ENCODE assay signal across 1 cellular context in the genomic region with DNA sequence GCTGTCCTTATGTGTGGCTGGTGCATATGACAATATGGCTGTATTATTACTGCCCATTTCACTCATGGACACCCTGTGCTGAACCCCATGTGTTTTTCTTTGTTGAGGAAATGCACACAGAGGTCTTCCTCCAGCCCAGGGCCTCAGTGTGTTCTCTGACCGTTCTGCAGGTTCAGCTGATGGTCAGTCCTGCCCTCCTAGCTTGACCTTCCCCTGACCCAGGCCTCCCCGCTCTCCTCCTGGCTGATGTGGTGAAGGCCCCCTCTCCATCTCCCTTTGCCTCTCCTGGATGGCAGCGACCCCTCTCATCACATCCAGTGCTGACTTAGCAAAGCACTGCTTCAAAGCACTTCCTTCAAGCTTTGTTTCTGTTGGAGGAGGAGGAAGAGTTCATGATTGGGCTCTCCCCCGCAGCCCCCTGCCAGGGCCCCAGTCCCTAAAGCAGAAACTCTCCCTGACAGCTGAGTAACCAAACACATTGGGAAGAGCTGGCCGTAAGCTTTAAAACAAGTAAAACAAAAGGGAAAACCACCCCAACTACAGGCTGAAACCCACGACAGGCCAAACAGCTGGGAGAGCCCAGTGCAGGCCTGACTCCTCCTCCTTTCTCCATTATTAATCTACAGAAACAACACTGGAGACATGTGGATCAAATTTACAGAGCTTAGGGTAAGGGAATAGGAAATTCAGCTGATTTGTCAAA.
TF ChIP-seq lines count a peak whose summit lies in the region.

No MANE protein-coding gene starts in this region.

TF ChIP-seq in WTC11, 78 proteins besides CTCF, POLR2A, EP300 and RAD21:
- TF ChIP-seq, protein P1, sequence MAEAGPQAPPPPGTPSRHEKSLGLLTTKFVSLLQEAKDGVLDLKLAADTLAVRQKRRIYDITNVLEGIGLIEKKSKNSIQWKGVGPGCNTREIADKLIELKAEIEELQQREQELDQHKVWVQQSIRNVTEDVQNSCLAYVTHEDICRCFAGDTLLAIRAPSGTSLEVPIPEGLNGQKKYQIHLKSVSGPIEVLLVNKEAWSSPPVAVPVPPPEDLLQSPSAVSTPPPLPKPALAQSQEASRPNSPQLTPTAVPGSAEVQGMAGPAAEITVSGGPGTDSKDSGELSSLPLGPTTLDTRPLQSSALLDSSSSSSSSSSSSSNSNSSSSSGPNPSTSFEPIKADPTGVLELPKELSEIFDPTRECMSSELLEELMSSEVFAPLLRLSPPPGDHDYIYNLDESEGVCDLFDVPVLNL (CRISPR knock-in tag; IDR thresholded peaks at IDR 0.05; ENCODE audit: borderline replicate concordance, low read depth), result no peak
- TF ChIP-seq, protein P2, sequence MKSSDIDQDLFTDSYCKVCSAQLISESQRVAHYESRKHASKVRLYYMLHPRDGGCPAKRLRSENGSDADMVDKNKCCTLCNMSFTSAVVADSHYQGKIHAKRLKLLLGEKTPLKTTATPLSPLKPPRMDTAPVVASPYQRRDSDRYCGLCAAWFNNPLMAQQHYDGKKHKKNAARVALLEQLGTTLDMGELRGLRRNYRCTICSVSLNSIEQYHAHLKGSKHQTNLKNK (CRISPR knock-in tag; IDR thresholded peaks at IDR 0.05), result no peak
- TF ChIP-seq, protein P3, sequence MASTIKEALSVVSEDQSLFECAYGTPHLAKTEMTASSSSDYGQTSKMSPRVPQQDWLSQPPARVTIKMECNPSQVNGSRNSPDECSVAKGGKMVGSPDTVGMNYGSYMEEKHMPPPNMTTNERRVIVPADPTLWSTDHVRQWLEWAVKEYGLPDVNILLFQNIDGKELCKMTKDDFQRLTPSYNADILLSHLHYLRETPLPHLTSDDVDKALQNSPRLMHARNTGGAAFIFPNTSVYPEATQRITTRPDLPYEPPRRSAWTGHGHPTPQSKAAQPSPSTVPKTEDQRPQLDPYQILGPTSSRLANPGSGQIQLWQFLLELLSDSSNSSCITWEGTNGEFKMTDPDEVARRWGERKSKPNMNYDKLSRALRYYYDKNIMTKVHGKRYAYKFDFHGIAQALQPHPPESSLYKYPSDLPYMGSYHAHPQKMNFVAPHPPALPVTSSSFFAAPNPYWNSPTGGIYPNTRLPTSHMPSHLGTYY (CRISPR knock-in tag; IDR thresholded peaks at IDR 0.05), result no peak
- TF ChIP-seq ZNF416 (CRISPR knock-in tag; IDR thresholded peaks at IDR 0.05), result no peak
- TF ChIP-seq, protein P4, sequence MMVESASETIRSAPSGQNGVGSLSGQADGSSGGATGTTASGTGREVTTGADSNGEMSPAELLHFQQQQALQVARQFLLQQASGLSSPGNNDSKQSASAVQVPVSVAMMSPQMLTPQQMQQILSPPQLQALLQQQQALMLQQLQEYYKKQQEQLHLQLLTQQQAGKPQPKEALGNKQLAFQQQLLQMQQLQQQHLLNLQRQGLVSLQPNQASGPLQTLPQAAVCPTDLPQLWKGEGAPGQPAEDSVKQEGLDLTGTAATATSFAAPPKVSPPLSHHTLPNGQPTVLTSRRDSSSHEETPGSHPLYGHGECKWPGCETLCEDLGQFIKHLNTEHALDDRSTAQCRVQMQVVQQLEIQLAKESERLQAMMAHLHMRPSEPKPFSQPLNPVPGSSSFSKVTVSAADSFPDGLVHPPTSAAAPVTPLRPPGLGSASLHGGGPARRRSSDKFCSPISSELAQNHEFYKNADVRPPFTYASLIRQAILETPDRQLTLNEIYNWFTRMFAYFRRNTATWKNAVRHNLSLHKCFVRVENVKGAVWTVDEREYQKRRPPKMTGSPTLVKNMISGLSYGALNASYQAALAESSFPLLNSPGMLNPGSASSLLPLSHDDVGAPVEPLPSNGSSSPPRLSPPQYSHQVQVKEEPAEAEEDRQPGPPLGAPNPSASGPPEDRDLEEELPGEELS (CRISPR knock-in tag; IDR thresholded peaks at IDR 0.05), result no peak
- TF ChIP-seq, protein P5, sequence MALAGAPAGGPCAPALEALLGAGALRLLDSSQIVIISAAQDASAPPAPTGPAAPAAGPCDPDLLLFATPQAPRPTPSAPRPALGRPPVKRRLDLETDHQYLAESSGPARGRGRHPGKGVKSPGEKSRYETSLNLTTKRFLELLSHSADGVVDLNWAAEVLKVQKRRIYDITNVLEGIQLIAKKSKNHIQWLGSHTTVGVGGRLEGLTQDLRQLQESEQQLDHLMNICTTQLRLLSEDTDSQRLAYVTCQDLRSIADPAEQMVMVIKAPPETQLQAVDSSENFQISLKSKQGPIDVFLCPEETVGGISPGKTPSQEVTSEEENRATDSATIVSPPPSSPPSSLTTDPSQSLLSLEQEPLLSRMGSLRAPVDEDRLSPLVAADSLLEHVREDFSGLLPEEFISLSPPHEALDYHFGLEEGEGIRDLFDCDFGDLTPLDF (CRISPR knock-in tag; IDR thresholded peaks at IDR 0.05), result no peak
- TF ChIP-seq, protein P6, sequence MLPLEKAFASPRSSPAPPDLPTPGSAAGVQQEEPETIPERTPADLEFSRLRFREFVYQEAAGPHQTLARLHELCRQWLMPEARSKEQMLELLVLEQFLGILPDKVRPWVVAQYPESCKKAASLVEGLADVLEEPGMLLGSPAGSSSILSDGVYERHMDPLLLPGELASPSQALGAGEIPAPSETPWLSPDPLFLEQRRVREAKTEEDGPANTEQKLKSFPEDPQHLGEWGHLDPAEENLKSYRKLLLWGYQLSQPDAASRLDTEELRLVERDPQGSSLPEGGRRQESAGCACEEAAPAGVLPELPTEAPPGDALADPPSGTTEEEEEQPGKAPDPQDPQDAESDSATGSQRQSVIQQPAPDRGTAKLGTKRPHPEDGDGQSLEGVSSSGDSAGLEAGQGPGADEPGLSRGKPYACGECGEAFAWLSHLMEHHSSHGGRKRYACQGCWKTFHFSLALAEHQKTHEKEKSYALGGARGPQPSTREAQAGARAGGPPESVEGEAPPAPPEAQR (CRISPR knock-in tag; IDR thresholded peaks at IDR 0.05), result no peak
- no peak for TF ChIP-seq SOX15 (CRISPR knock-in tag; IDR thresholded peaks at IDR 0.05)
- TF ChIP-seq ZNF138 (CRISPR knock-in tag; conservative IDR thresholded peaks at IDR 0.05), result no peak
- no peak for TF ChIP-seq ETV6 (CRISPR knock-in tag; IDR thresholded peaks at IDR 0.05)
- TF ChIP-seq JAZF1 (CRISPR knock-in tag; IDR thresholded peaks at IDR 0.05), result no peak
- TF ChIP-seq, protein P7, sequence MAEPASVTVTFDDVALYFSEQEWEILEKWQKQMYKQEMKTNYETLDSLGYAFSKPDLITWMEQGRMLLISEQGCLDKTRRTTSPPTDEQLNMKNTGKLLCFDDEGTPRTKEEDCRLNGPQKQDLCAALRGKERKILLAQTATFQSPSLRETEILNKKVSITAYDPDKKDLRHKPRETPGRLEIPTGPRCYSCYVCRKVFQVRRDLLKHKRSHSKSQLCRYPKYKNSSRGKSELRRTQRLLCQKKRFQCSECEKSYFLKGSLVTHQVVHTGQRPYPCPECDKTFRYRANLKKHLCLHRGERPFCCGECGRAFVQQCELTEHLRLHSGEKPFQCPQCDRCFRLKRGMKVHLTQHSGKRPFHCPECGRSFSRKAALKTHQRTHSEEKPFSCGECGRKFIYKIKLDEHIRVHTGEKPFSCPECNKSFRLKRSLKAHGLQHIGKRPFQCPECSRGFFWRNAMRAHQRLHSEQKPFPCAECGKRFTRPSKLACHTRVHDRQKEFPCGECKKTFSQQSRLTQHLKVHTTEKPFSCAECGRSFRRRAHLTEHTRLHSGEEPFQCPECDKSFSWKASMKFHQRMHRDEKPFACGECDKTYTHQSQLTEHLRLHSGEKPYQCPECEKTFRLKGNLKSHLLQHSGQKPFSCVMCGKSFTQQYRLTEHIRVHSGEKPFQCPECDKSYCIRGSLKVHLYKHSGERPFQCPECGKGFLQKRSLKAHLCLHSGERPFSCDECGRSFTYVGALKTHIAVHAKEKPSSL (CRISPR knock-in tag; conservative IDR thresholded peaks at IDR 0.05), result no peak
- no peak for TF ChIP-seq GTF2I (CRISPR knock-in tag; conservative IDR thresholded peaks at IDR 0.05)
- TF ChIP-seq JUN (CRISPR knock-in tag; IDR thresholded peaks at IDR 0.05), result no peak
- TF ChIP-seq, protein P8, sequence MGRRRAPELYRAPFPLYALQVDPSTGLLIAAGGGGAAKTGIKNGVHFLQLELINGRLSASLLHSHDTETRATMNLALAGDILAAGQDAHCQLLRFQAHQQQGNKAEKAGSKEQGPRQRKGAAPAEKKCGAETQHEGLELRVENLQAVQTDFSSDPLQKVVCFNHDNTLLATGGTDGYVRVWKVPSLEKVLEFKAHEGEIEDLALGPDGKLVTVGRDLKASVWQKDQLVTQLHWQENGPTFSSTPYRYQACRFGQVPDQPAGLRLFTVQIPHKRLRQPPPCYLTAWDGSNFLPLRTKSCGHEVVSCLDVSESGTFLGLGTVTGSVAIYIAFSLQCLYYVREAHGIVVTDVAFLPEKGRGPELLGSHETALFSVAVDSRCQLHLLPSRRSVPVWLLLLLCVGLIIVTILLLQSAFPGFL (CRISPR knock-in tag; IDR thresholded peaks at IDR 0.05; ENCODE audit: borderline replicate concordance), result no peak
- no peak for TF ChIP-seq TP53 (CRISPR knock-in tag; IDR thresholded peaks at IDR 0.05)
- TF ChIP-seq ZNF317 (CRISPR knock-in tag; IDR thresholded peaks at IDR 0.05; ENCODE audit: borderline replicate concordance, low read depth), result no peak
